Comparison of ENCODE assay signal across 9 cellular contexts in the genomic region with DNA sequence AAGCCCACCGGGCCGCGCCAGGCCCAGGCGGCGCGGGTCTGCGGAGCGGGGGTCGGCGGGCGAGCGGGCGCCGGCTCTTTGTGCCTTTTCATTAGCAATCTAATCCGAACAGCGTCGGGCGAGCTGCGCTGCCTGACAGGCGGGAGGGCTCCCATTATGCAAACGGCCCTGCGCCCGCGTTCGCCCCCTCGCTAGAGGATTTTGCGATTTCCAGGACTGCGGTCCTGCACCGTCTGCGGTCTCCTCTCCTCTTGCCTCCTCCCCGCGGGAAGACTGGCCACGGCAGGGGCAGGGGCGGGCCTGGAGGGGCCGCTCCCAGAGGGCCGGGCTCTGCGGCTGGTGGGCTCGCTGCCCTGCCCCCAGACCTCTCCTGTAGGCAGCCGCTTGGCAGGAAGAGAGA. TPM values are rescaled to one million over a fixed set of nuclear protein-coding genes. Genes with fewer than 3 reads are reported as not detected.
DNase-seq lines count a peak whose midpoint lies in the region; ATAC-seq and TF ChIP-seq lines count a peak whose summit lies in the region.
"Not testable (repeated sequence)": the region's sequence is repeated elsewhere in the genome, so short reads cannot be mapped to it uniquely, and the experiment has no call there.
"Had no signal": no experiment of that assay in that cellular context is flagged by ENCODE, and none has a peak within 500 bp of the region (broad histone marks: within the 10 kb centered on the region; RNA-seq: fewer than 3 reads in every experiment).

No MANE protein-coding gene starts in this region.

- H3K27ac Mint-ChIP-seq in activated T-cell treated with anti-CD3 and anti-CD28 coated beads, Interleukin-2, amount 50 U/mL, for 72 hours; endothelial cell (ENCODE audit: unreplicated experiment): not testable (repeated sequence)

- H3K4me3 ChIP-seq in AG04449 (ENCODE audit: low read depth, low read length): peak overlapping the region; percentile 54
- peak overlapping the region; percentile 36 for H3K4me3 ChIP-seq in NB4 (ENCODE audit: low read depth, low read length)
- not testable (repeated sequence) for H3K4me3 ChIP-seq in lower leg skin (ENCODE audit: low read depth, poor library complexity, severe bottlenecking)
- H3K4me3 ChIP-seq in skeletal muscle satellite cell (ENCODE audit: low read length): peak overlapping the region; percentile 62

- H3K36me3 Mint-ChIP-seq in activated T-cell treated with anti-CD3 and anti-CD28 coated beads, Interleukin-2, amount 50 U/mL, for 72 hours (ENCODE audit: insufficient read depth in 2 of 2); endothelial cell (ENCODE audit: low read depth, unreplicated experiment): not testable (repeated sequence)

- not testable (repeated sequence) for H3K36me3 ChIP-seq in skeletal muscle satellite cell (ENCODE audit: insufficient read depth, low read length)

- TF ChIP-seq POLR2A in NB4 (IDR thresholded peaks at IDR 0.05; ENCODE audit: extremely low read depth, insufficient read length); lower leg skin (IDR thresholded peaks at IDR 0.05): not testable (repeated sequence)

- not testable (repeated sequence) for DNase-seq in AG04449 (ENCODE audit: low read depth, low spot score); NB4 (ENCODE audit: low read depth)
- peak; percentile 4 to 8 for DNase-seq in activated T-cell treated with anti-CD3 and anti-CD28 coated beads, Interleukin-2, amount 50 U/mL, for 72 hours
- peak; percentile 46 for DNase-seq in endothelial cell (ENCODE audit: low spot score)
- peak; percentile 18 to 71 for DNase-seq in lower leg skin (ENCODE audit: low spot score in 2 of 2)

- intact Hi-C loops in lower leg skin (cut with DNase I; ENCODE audit: low total_unique reads): not testable (repeated sequence)

- no CpG with 5 or more reads among the region's 39 CpGs for WGBS in lower leg skin, 2 donors

- not testable (repeated sequence) for H3K4me1 ChIP-seq in skeletal muscle satellite cell (ENCODE audit: control insufficient read depth, insufficient read depth, low read length)

- not testable (repeated sequence) for H3K9me3 Mint-ChIP-seq in activated T-cell treated with anti-CD3 and anti-CD28 coated beads, Interleukin-2, amount 50 U/mL, for 72 hours; endothelial cell (ENCODE audit: unreplicated experiment)

- not testable (repeated sequence) for H3K27me3 Mint-ChIP-seq in activated T-cell treated with anti-CD3 and anti-CD28 coated beads, Interleukin-2, amount 50 U/mL, for 72 hours (ENCODE audit: low read depth); endothelial cell (ENCODE audit: unreplicated experiment)

- not testable (repeated sequence) for H3K9me3 ChIP-seq in skeletal muscle satellite cell (replicated peaks; ENCODE audit: low read length)

- H3K27me3 ChIP-seq in skeletal muscle satellite cell (ENCODE audit: control insufficient read depth, insufficient read depth, low read length): not testable (repeated sequence)

- peak overlapping the region in 1 of 2 donors; percentile 47 for H3K4me3 Mint-ChIP-seq in activated T-cell treated with anti-CD3 and anti-CD28 coated beads, Interleukin-2, amount 50 U/mL, for 72 hours
- not testable (repeated sequence) for H3K4me3 Mint-ChIP-seq in endothelial cell (ENCODE audit: unreplicated experiment)

- peak overlapping the region; percentile 71 for H3K4me2 ChIP-seq in skeletal muscle satellite cell (ENCODE audit: low read length)

- CTCF ChIA-PET in AG04449 (lab: Yijun Ruan, JAX): not testable (repeated sequence)

- ATAC-seq in GM19438 (IDR thresholded peaks at IDR 0.05; ENCODE audit: low read depth, unreplicated experiment): peak; percentile 37
- ATAC-seq in HG02885 (IDR thresholded peaks at IDR 0.05; ENCODE audit: poor library complexity, unreplicated experiment): peak; percentile 23
- peak; percentile 2 to 23 for ATAC-seq in activated T-cell treated with anti-CD3 and anti-CD28 coated beads, Interleukin-2, amount 50 U/mL, for 72 hours (replicated peaks in 1 of 2)

- POLR2A ChIA-PET in AG04449 (lab: Yijun Ruan, JAX): not testable (repeated sequence)

- H3K4me1 Mint-ChIP-seq in activated T-cell treated with anti-CD3 and anti-CD28 coated beads, Interleukin-2, amount 50 U/mL, for 72 hours (ENCODE audit: low read depth); endothelial cell (ENCODE audit: unreplicated experiment): not testable (repeated sequence)

- not testable (repeated sequence) for H3K9ac ChIP-seq in skeletal muscle satellite cell (ENCODE audit: low read depth, low read length)

- not testable (repeated sequence) for TF ChIP-seq CTCF in AG04449 (IDR thresholded peaks at IDR 0.05; ENCODE audit: insufficient read depth, low read length, missing control alignments); NB4 (IDR thresholded peaks at IDR 0.05; ENCODE audit: low read depth, low read length); endothelial cell (IDR thresholded peaks at IDR 0.05; ENCODE audit: unreplicated experiment); lower leg skin (IDR thresholded peaks at IDR 0.05)

RNA-seq across cellular contexts. Expression of a gene that starts 0.6 kb away (rescaled TPM):
- 1 to 10 TPM; 4.3 to 5.1 TPM for total RNA-seq in activated T-cell treated with anti-CD3 and anti-CD28 coated beads, Interleukin-2, amount 50 U/mL, for 72 hours
- total RNA-seq in endothelial cell (ENCODE audit: unreplicated experiment): 23.5 TPM
- total RNA-seq in lower leg skin: 1 to 10 TPM; 3.8 to 6.6 (median 5.0) TPM
- total RNA-seq in skeletal muscle satellite cell (2012; rRNA removed): 2.5 and 3.3 TPM in 2 replicates

RNA-seq across cellular contexts. Expression of a gene that starts 34.3 kb away (rescaled TPM):
- total RNA-seq in activated T-cell treated with anti-CD3 and anti-CD28 coated beads, Interleukin-2, amount 50 U/mL, for 72 hours: under 1 TPM in 1 of 2 donors, not detected in 1; 0.12 TPM
- 0.51 TPM for total RNA-seq in endothelial cell (ENCODE audit: unreplicated experiment)
- under 1 TPM in 1 of 4 donors, not detected in 3; 0.06 TPM for total RNA-seq in lower leg skin
- under 0.01 and 0.22 TPM in 2 replicates for total RNA-seq in skeletal muscle satellite cell (2012; rRNA removed)
- total RNA-seq: HT-29 had no signal

RNA-seq across cellular contexts. Expression of a gene that starts 49.4 kb away (rescaled TPM):
- total RNA-seq in activated T-cell treated with anti-CD3 and anti-CD28 coated beads, Interleukin-2, amount 50 U/mL, for 72 hours: 1 to 10 TPM; 1.5 to 3.0 TPM
- total RNA-seq in endothelial cell (ENCODE audit: unreplicated experiment) (0.92 TPM), lower leg skin (1 to 10 TPM in 3 of 4 donors, under 1 TPM in 1; 0.13 to 4.0 (median 1.5) TPM)
- total RNA-seq in skeletal muscle satellite cell (2012; rRNA removed): 1.1 and 2.8 TPM in 2 replicates
